In genomic region chr3:50205719-50206276, GRCh38 we compare ENCODE assay signal across 8 cellular contexts. TPM values are rescaled to one million over a fixed set of nuclear protein-coding genes. Genes with fewer than 3 reads are reported as not detected.
A peak's percentile ranks its signal among the peaks of the same experiment; 100 is the strongest.
DNase-seq lines count a peak whose midpoint lies in the region; ATAC-seq and TF ChIP-seq lines count a peak whose summit lies in the region.

No MANE protein-coding gene starts in this region.

- H3K4me3 ChIP-seq in NB4 (ENCODE audit: low read depth, low read length), result no peak overlapping the region
- H3K4me3 ChIP-seq in skeletal muscle tissue (ENCODE audit: low read length in 3 of 3), result peak overlapping the region; percentile 73 to 82 (median 73)

- no peak for TF ChIP-seq POLR2A in NB4 (IDR thresholded peaks at IDR 0.05; ENCODE audit: extremely low read depth, insufficient read length)

- peaks cover 3 to 16% (median 15%) of the 10 kb centered on the region in 3 donors for H3K27me3 ChIP-seq in skeletal muscle tissue (ENCODE audit: control insufficient read depth in 3 of 3, insufficient read depth in 3 of 3, low read length in 3 of 3)

- H3K36me3 ChIP-seq in skeletal muscle tissue (ENCODE audit: control insufficient read depth in 3 of 3, insufficient read depth in 3 of 3, low read length in 3 of 3), result no peaks in the 10 kb centered on the region

- TF ChIP-seq CTCF in NB4 (IDR thresholded peaks at IDR 0.05; ENCODE audit: low read depth, low read length), result no peak

- no peaks in the 10 kb centered on the region for H3K9me3 ChIP-seq in skeletal muscle tissue (ENCODE audit: control insufficient read depth in 3 of 3, low read length in 3 of 3)

- peaks cover 26 to 64% (median 58%) of the 10 kb centered on the region in 3 donors for H3K4me1 ChIP-seq in skeletal muscle tissue (ENCODE audit: control insufficient read depth in 3 of 3, insufficient read depth in 3 of 3, low read length in 3 of 3)

- peak overlapping the region; percentile 88 for H3K27ac ChIP-seq in skeletal muscle tissue (ENCODE audit: low read depth, low read length)

- DNase-seq in NB4 (ENCODE audit: low read depth) (peak; percentile 61), left ventricle myocardium superior (peak; percentile 78), AML-193 (lab: John Stamatoyannopoulos, UW) (no peak)
- peak; percentile 69 for DNase-seq in activated CD8-positive, alpha-beta memory T cell treated with anti-CD3 and anti-CD28 coated beads, Interleukin-2, amount 50 U/mL, for 48 hours

- ATAC-seq in left ventricle myocardium superior, result peak; percentile 82
- ATAC-seq in HG02885 (IDR thresholded peaks at IDR 0.05; ENCODE audit: poor library complexity, unreplicated experiment), result no peak
- ATAC-seq in HG03469 (IDR thresholded peaks at IDR 0.05; ENCODE audit: unreplicated experiment), result no peak
- ATAC-seq in GM19397 (IDR thresholded peaks at IDR 0.05; ENCODE audit: unreplicated experiment), result no peak

- intact Hi-C loops in left ventricle myocardium superior (cut with micrococcal nuclease), result no loop called here

- H3K9ac ChIP-seq in skeletal muscle tissue (ENCODE audit: low read depth in 1 of 3, low read length in 3 of 3), result peak overlapping the region; percentile 82 to 95 (median 86)

RNA-seq across cellular contexts. Expression of gene SLC38A3, which starts 0.7 kb away (rescaled TPM):
- 10.4 TPM for total RNA-seq in left ventricle myocardium superior
- 0.52 TPM for total RNA-seq in skeletal muscle tissue

RNA-seq across cellular contexts. Expression of gene GNAT1, which starts 14.4 kb away (rescaled TPM):
- total RNA-seq in left ventricle myocardium superior (not detected), skeletal muscle tissue (not detected)

RNA-seq across cellular contexts. Expression of gene GNAI2, which starts 30.2 kb away (rescaled TPM):
- total RNA-seq in left ventricle myocardium superior (137 TPM), skeletal muscle tissue (78.8 TPM)

RNA-seq across cellular contexts. Expression of gene SEMA3F, which starts 50.7 kb away (rescaled TPM):
- total RNA-seq in left ventricle myocardium superior (11.4 TPM), skeletal muscle tissue (2.1 TPM)

Comparison
In these comparisons a context has a peak if more than half of its experiments do, and no peak if none do; other contexts are left out.
1. DNase-seq: peak in NB4 (single experiment), activated CD8-positive, alpha-beta memory T cell treated with anti-CD3 and anti-CD28 coated beads, Interleukin-2, amount 50 U/mL, for 48 hours (single experiment) and left ventricle myocardium superior (single experiment); none in AML-193 (0 of 2).